8 cellular contexts compared by ENCODE assay signal in genomic region chr3:155676252-155676981, GRCh38.
DNase-seq lines count a peak whose midpoint lies in the region; ATAC-seq, FAIRE-seq and TF ChIP-seq lines count a peak whose summit lies in the region.

No MANE protein-coding gene starts in this region.

- H3K36me3 ChIP-seq in BE2C, result no peaks in the 10 kb centered on the region
- no peaks in the 10 kb centered on the region for H3K36me3 ChIP-seq in PC-3 (ENCODE audit: low read depth, low read length)
- no peaks in the 10 kb centered on the region for H3K36me3 ChIP-seq in osteoblast (ENCODE audit: insufficient read depth, low read length)

- ATAC-seq in PC-3, result peak; percentile 89
- no peak for ATAC-seq in activated naive CD8-positive, alpha-beta T cell treated with anti-CD3 and anti-CD28 coated beads, Interleukin-2, amount 50 U/mL, for 24 hours

- H3K9me3 Mint-ChIP-seq in activated naive CD8-positive, alpha-beta T cell treated with anti-CD3 and anti-CD28 coated beads, Interleukin-2, amount 50 U/mL, for 24 hours, result no peaks in the 10 kb centered on the region

- no peaks in the 10 kb centered on the region for H3K4me1 ChIP-seq in BE2C
- H3K4me1 ChIP-seq in PC-3 (ENCODE audit: insufficient read depth, low read length), result 0 out of 2 replicates have a peak, but pooled peaks cover 6% of the 10 kb centered on the region
- no peaks in the 10 kb centered on the region for H3K4me1 ChIP-seq in osteoblast (ENCODE audit: insufficient read depth, low read length)

- no peaks in the 10 kb centered on the region for H3K36me3 Mint-ChIP-seq in activated naive CD8-positive, alpha-beta T cell treated with anti-CD3 and anti-CD28 coated beads, Interleukin-2, amount 50 U/mL, for 24 hours (ENCODE audit: low read depth)

- H3K9me2 ChIP-seq in PC-3 (replicated peaks; ENCODE audit: low read length), result no peaks in the 10 kb centered on the region

- H3K4me1 Mint-ChIP-seq in activated naive CD8-positive, alpha-beta T cell treated with anti-CD3 and anti-CD28 coated beads, Interleukin-2, amount 50 U/mL, for 24 hours, result no peaks in the 10 kb centered on the region

- no peak overlapping the region for H3K9ac ChIP-seq in PC-3 (ENCODE audit: low read length)

- DNase-seq in BE2C, result peak; percentile 11
- DNase-seq in PC-3, result peak; percentile 58
- DNase-seq in fibroblast of the conjunctiva (ENCODE audit: low read depth), result peak; percentile 6
- no peak for DNase-seq in osteoblast (ENCODE audit: insufficient read length, low spot score, missing footprints)
- DNase-seq in stimulated activated CD4-positive, alpha-beta T cell treated with anti-CD3 and anti-CD28 coated beads, Interleukin-15, amount 100 ng/mL, for 24 hours, result no peak
- no peak for DNase-seq in activated naive CD8-positive, alpha-beta T cell treated with anti-CD3 and anti-CD28 coated beads, Interleukin-2, amount 50 U/mL, for 24 hours
- DNase-seq in cortex of kidney (lab: John Stamatoyannopoulos, UW), result no peak
- no peak for DNase-seq in GM12891 (ENCODE audit: insufficient read length, low spot score)

- BruUV-seq in PC-3 (replicated peaks; lab: Mats Ljungman, UMichigan), result no TSS peak

- H3K27me3 ChIP-seq in BE2C, result peaks cover 3% of the 10 kb centered on the region; the same call in 1 of the 2 replicates
- no peaks in the 10 kb centered on the region for H3K27me3 ChIP-seq in PC-3 (ENCODE audit: low read length)
- H3K27me3 ChIP-seq in osteoblast (ENCODE audit: insufficient read depth, low read length), result peaks cover 5% of the 10 kb centered on the region

- POLR2A ChIA-PET in PC-3 (lab: Charles Lee; ENCODE audit: unreplicated experiment), result no interaction called here

- H3F3A ChIP-seq in PC-3 (ENCODE audit: low read length, unreplicated experiment), result no peaks in the 10 kb centered on the region

- H3K27me3 Mint-ChIP-seq in activated naive CD8-positive, alpha-beta T cell treated with anti-CD3 and anti-CD28 coated beads, Interleukin-2, amount 50 U/mL, for 24 hours, result no peaks in the 10 kb centered on the region

- H3K27ac Mint-ChIP-seq in activated naive CD8-positive, alpha-beta T cell treated with anti-CD3 and anti-CD28 coated beads, Interleukin-2, amount 50 U/mL, for 24 hours, result no peak overlapping the region

- no peak for TF ChIP-seq POLR2A in GM12891 (IDR thresholded peaks at IDR 0.05; ENCODE audit: low read depth, low read length)

- H3K4me3 Mint-ChIP-seq in activated naive CD8-positive, alpha-beta T cell treated with anti-CD3 and anti-CD28 coated beads, Interleukin-2, amount 50 U/mL, for 24 hours, result no peak overlapping the region

- no peaks in the 10 kb centered on the region for H3K79me2 ChIP-seq in PC-3 (ENCODE audit: low read length)
- H3K79me2 ChIP-seq in osteoblast (ENCODE audit: insufficient read depth, low read length), result no peaks in the 10 kb centered on the region

- no peak for FAIRE-seq in GM12891 (lab: Jason Lieb, UNC)

- peak overlapping the region; percentile 69 for H2AFZ ChIP-seq in PC-3 (ENCODE audit: low read length)
- peak overlapping the region; percentile 14 for H2AFZ ChIP-seq in osteoblast (ENCODE audit: low read length)

- TF ChIP-seq CTCF in BE2C (IDR thresholded peaks at IDR 0.05; ENCODE audit: low read depth, low read length) (no peak), PC-3 (conservative IDR thresholded peaks at IDR 0.05; ENCODE audit: low read depth, low read length) (no peak), osteoblast (IDR thresholded peaks at IDR 0.05; ENCODE audit: extremely low read depth, low read depth, low read length) (no peak)

- CTCF ChIA-PET in PC-3 (lab: Charles Lee), result no interaction called here

- no peak overlapping the region for H3K4me3 ChIP-seq in BE2C (ENCODE audit: low read depth, low read length)
- peak overlapping the region; percentile 57 for H3K4me3 ChIP-seq in PC-3 (ENCODE audit: low read length)
- no peak overlapping the region for H3K4me3 ChIP-seq in osteoblast (ENCODE audit: insufficient read depth, low read length)

- no peak overlapping the region for H3K27ac ChIP-seq in PC-3 (ENCODE audit: low read length)
- H3K27ac ChIP-seq in osteoblast (ENCODE audit: low read depth, low read length), result no peak overlapping the region

- intact Hi-C loops in PC-3 (cut with micrococcal nuclease), result no loop called here

- H3K9me3 ChIP-seq in BE2C (no peaks in the 10 kb centered on the region), PC-3 (ENCODE audit: low read length) (no peaks in the 10 kb centered on the region), osteoblast (ENCODE audit: low read depth, low read length) (no peaks in the 10 kb centered on the region)

- peak overlapping the region; percentile 73 for H3K4me2 ChIP-seq in PC-3 (ENCODE audit: low read length)
- H3K4me2 ChIP-seq in osteoblast (ENCODE audit: insufficient read depth, low read length), result peak overlapping the region; percentile 63

- H4K20me1 ChIP-seq in PC-3 (ENCODE audit: low read length) (no peaks in the 10 kb centered on the region), osteoblast (ENCODE audit: insufficient read depth, low read length) (no peaks in the 10 kb centered on the region)

TF ChIP-seq in GM12891, 5 proteins besides CTCF, POLR2A, EP300 and RAD21:
- TF ChIP-seq SPI1 (IDR thresholded peaks at IDR 0.05; ENCODE audit: low read depth, low read length) (no peak), PAX5 (IDR thresholded peaks at IDR 0.05; ENCODE audit: insufficient read depth, low read length, severe bottlenecking) (no peak), TAF1 (IDR thresholded peaks at IDR 0.05; ENCODE audit: low read depth, low read length) (no peak), POLR2AphosphoS5 (IDR thresholded peaks at IDR 0.05; ENCODE audit: low read depth, low read length) (no peak), POU2F2 (IDR thresholded peaks at IDR 0.05; ENCODE audit: low read depth, low read length) (no peak)

Comparison
In these comparisons a context has a peak if more than half of its experiments do, and no peak if none do; other contexts are left out.
1. DNase-seq: peak in BE2C (single experiment), PC-3 (single experiment) and fibroblast of the conjunctiva (single experiment); none in osteoblast (single experiment), stimulated activated CD4-positive, alpha-beta T cell treated with anti-CD3 and anti-CD28 coated beads, Interleukin-15, amount 100 ng/mL, for 24 hours (single experiment), activated naive CD8-positive, alpha-beta T cell treated with anti-CD3 and anti-CD28 coated beads, Interleukin-2, amount 50 U/mL, for 24 hours (single experiment), cortex of kidney (single experiment) and GM12891 (single experiment).